Comparison of ENCODE assay signal across 8 cellular contexts in genomic region chr2:11582526-11583202, GRCh38. TPM values are rescaled to one million over a fixed set of nuclear protein-coding genes. Genes with fewer than 3 reads are reported as not detected.
DNase-seq lines count a peak whose midpoint lies in the region; ATAC-seq, FAIRE-seq and TF ChIP-seq lines count a peak whose summit lies in the region.

No MANE protein-coding gene starts in this region.

- H3K27me3 Mint-ChIP-seq in chondrocyte (ENCODE audit: low read depth), result peaks cover 6% of the 10 kb centered on the region

- ATAC-seq in HepG2 (peak; percentile 68), GM18907 (IDR thresholded peaks at IDR 0.05; ENCODE audit: unreplicated experiment) (no peak)

- no peaks in the 10 kb centered on the region for H3K36me3 Mint-ChIP-seq in chondrocyte (ENCODE audit: low read depth)

- TF ChIP-seq CTCF in chondrocyte (IDR thresholded peaks at IDR 0.05) (peak; percentile 87), HepG2 (CRISPR knock-in tag; IDR thresholded peaks at IDR 0.05) (peak; percentile 92)

- no peaks in the 10 kb centered on the region for H3K9me2 ChIP-seq in GM23248 (ENCODE audit: insufficient read depth)

- peak; percentile 76 for FAIRE-seq in HepG2 (lab: Jason Lieb, UNC)

- in situ Hi-C loops in GM23248 (cut with MboI), result loop anchor here (5.0 to 10.0 kb wide), 3 partner anchors 105 to 748 kb away; a partner anchor contains a TSS
- in situ Hi-C loops in HepG2 (cut with HindIII; ENCODE audit: extremely low pct_ligation_motif_present, low pct_unique_long_range_greater_than_20kb), result loop anchor here (5.0 to 10.0 kb wide), 2 partner anchors 105 to 448 kb away; a partner anchor contains a TSS

- peak; percentile 39 to 45 for DNase-seq in AML-193 (lab: John Stamatoyannopoulos, UW)
- peak; percentile 48 for DNase-seq in GM23248
- peak; percentile 60 for DNase-seq in NCI-H2171 treated with DMSO at 0.1 percent for 48 hours (lab: John Stamatoyannopoulos, UW)
- peak; percentile 23 for DNase-seq in activated CD4-positive, CD25-positive, alpha-beta regulatory T cell treated with anti-CD3 and anti-CD28 coated beads, Interleukin-2, amount 50 U/mL, for 16 hours (ENCODE audit: low read depth, low spot score)
- no peak for DNase-seq in chondrocyte (ENCODE audit: low spot score)
- DNase-seq in HepG2 (ENCODE audit: low spot score), result peak; percentile 79
- peak; percentile 14 to 65 (median 29) for DNase-seq in stimulated activated CD4-positive, alpha-beta T cell treated with anti-CD3 and anti-CD28 coated beads, TNF-alpha, amount 100 ng/mL, for 24 hours (ENCODE audit: low read depth in 3 of 3)

- H2AFZ ChIP-seq in GM23248, result no peak overlapping the region
- no peak overlapping the region for H2AFZ ChIP-seq in HepG2 (ENCODE audit: low read length)

- BruUV-seq in HepG2 (replicated peaks; lab: Mats Ljungman, UMichigan), result no TSS peak

- H3K9ac ChIP-seq in GM23248 (no peak overlapping the region), HepG2 (ENCODE audit: insufficient read depth, low read depth, low read length) (no peak overlapping the region)

- H4K20me1 ChIP-seq in GM23248 (ENCODE audit: insufficient read depth), result no peaks in the 10 kb centered on the region
- peaks cover 10% of the 10 kb centered on the region; the same call in 1 of the 2 replicates for H4K20me1 ChIP-seq in HepG2 (ENCODE audit: insufficient read depth, low read length)

- H3K9me3 Mint-ChIP-seq in chondrocyte (ENCODE audit: low read depth), result no peaks in the 10 kb centered on the region

- no peak overlapping the region for H3K4me2 ChIP-seq in GM23248 (ENCODE audit: unreplicated experiment)
- peak overlapping the region; percentile 20 for H3K4me2 ChIP-seq in HepG2 (ENCODE audit: low read depth, low read length)

- no peaks in the 10 kb centered on the region for H3K27me3 ChIP-seq in GM23248 (replicated peaks; ENCODE audit: insufficient read depth)
- H3K27me3 ChIP-seq in HepG2 (ENCODE audit: control insufficient read depth in 1 of 2, insufficient read depth in 2 of 2, low read length in 2 of 2), result no peaks in the 10 kb centered on the region

- H3K36me3 ChIP-seq in GM23248 (ENCODE audit: low read depth) (no peaks in the 10 kb centered on the region), HepG2 (replicated peaks in 1 of 2; ENCODE audit: control insufficient read depth in 1 of 2, insufficient read depth in 2 of 2, low read length in 2 of 2) (peaks cover 55 to 84% of the 10 kb centered on the region in 2 experiments)

- H3K9me3 ChIP-seq in GM23248 (ENCODE audit: low read depth), result no peaks in the 10 kb centered on the region
- no peaks in the 10 kb centered on the region for H3K9me3 ChIP-seq in HepG2 (ENCODE audit: low read length)

- POLR2A ChIA-PET in HepG2 (lab: Yijun Ruan, JAX), result interaction anchor here (0.8 to 3.6 kb wide), 12 partner anchors 40 to 770 kb away, joined by 3 to 30 read pairs (median 8); partner anchors contain the start of genes E2F6 and PDIA6

- peaks cover 17% of the 10 kb centered on the region for H3K4me1 Mint-ChIP-seq in chondrocyte (ENCODE audit: low read depth)

- H3K4me3 ChIP-seq in GM23248 (no peak overlapping the region), HepG2 (replicated peaks in 1 of 3; ENCODE audit: insufficient read depth in 1 of 3, low read depth in 2 of 3, low read length in 3 of 3) (no peak overlapping the region)

- H3K27ac ChIP-seq in GM23248 (no peak overlapping the region), HepG2 (ENCODE audit: extremely low read length, insufficient read depth, low read length) (peak overlapping the region; percentile 36)

- H3K4me1 ChIP-seq in GM23248 (ENCODE audit: insufficient read depth) (peaks cover 7% of the 10 kb centered on the region; the same call in 1 of the 2 replicates), HepG2 (ENCODE audit: insufficient read depth, low read length) (peaks cover 22% of the 10 kb centered on the region)

- intact Hi-C loops in HepG2 (cut with micrococcal nuclease; ENCODE audit: unreplicated experiment), result loop anchor here (2.0 to 10.0 kb wide), 3 partner anchors 42 to 450 kb away; a partner anchor contains a TSS

- H3F3A ChIP-seq in GM23248 (ENCODE audit: insufficient read depth), result no peaks in the 10 kb centered on the region

- H3K79me2 ChIP-seq in GM23248 (ENCODE audit: insufficient read depth) (no peaks in the 10 kb centered on the region), HepG2 (ENCODE audit: insufficient read depth, low read length) (no peaks in the 10 kb centered on the region)

- TF ChIP-seq EP300 in HepG2 (IDR thresholded peaks at IDR 0.05; ENCODE audit: low read depth in 2 of 2, low read length in 2 of 2) (no peak), HepG2 (CRISPR knock-in tag; IDR thresholded peaks at IDR 0.05; ENCODE audit: borderline replicate concordance) (no peak)

- 60 to 62% methylated on average over 19 of the region's 19 CpGs for whole genome bisulfite sequencing in GM23248 (ENCODE audit: low coverage in 1 of 2, low lambda C conversion rate in 2 of 2, missing lambda C conversion rate in 2 of 2), 2 experiments
- WGBS in HepG2 (ENCODE audit: low lambda C conversion rate), result 72% methylated on average over 16 of the region's 19 CpGs

- CTCF ChIA-PET in HepG2 (lab: Yijun Ruan, JAX; ENCODE audit: low intra/inter-chr PET ratio, low total read pairs), result interaction anchor here (1.0 to 5.8 kb wide), 3 partner anchors 99 to 136 kb away, joined by 3 to 193 read pairs (median 4); no protein-coding TSS in a partner anchor

- H3K4me3 Mint-ChIP-seq in chondrocyte (ENCODE audit: unreplicated experiment), result no peak overlapping the region

- peak; percentile 89 for TF ChIP-seq RAD21 in HepG2 (CRISPR knock-in tag; IDR thresholded peaks at IDR 0.05)

- H3K27ac Mint-ChIP-seq in chondrocyte (ENCODE audit: unreplicated experiment), result no peak overlapping the region

- TF ChIP-seq POLR2A in HepG2 (IDR thresholded peaks at IDR 0.05; ENCODE audit: insufficient read depth in 1 of 2, low read depth in 2 of 2, low read length in 2 of 2), result no peak

TF ChIP-seq in HepG2, 621 proteins besides CTCF, POLR2A, EP300 and RAD21 (continues in another document):
- no peak for TF ChIP-seq ZBTB8A (CRISPR knock-in tag; IDR thresholded peaks at IDR 0.05; ENCODE audit: borderline replicate concordance, low read depth)
- TF ChIP-seq ZNF572 (CRISPR knock-in tag; IDR thresholded peaks at IDR 0.05), result 0 out of 2 replicates have a peak, but pooled peaks have one; percentile 25
- TF ChIP-seq HNRNPLL (IDR thresholded peaks at IDR 0.05; ENCODE audit: low read depth, low read length, poor library complexity, severe bottlenecking), result peak; percentile 24
- TF ChIP-seq ZBTB2 (CRISPR knock-in tag; IDR thresholded peaks at IDR 0.05; ENCODE audit: low read depth), result no peak
- 0 out of 2 replicates have a peak, but pooled peaks have one; percentile 6 for TF ChIP-seq ZNF792 (CRISPR knock-in tag; IDR thresholded peaks at IDR 0.05)
- peak; percentile 31; the same call in 1 of the 2 replicates for TF ChIP-seq PHF21A (CRISPR knock-in tag; IDR thresholded peaks at IDR 0.05)
- 0 out of 2 replicates have a peak, but pooled peaks have one; percentile 8 for TF ChIP-seq ZSCAN21 (CRISPR knock-in tag; IDR thresholded peaks at IDR 0.05; ENCODE audit: borderline replicate concordance)
- TF ChIP-seq PHF20 (CRISPR knock-in tag; IDR thresholded peaks at IDR 0.05), result no peak
- no peak for TF ChIP-seq ZSCAN31 (CRISPR knock-in tag; IDR thresholded peaks at IDR 0.05; ENCODE audit: low read depth)
- no peak for TF ChIP-seq MATR3 (CRISPR knock-in tag; IDR thresholded peaks at IDR 0.05)
- peak; percentile 91 for TF ChIP-seq AGO2 (optimal IDR thresholded peaks at IDR 0.05; ENCODE audit: low read depth, low read length)
- TF ChIP-seq NFE2L1 (CRISPR knock-in tag; IDR thresholded peaks at IDR 0.05; ENCODE audit: borderline replicate concordance), result peak; percentile 53; the same call in 1 of the 2 replicates
- TF ChIP-seq ZNF333 (CRISPR knock-in tag; IDR thresholded peaks at IDR 0.05; ENCODE audit: borderline replicate concordance), result no peak

RNA-seq across cellular contexts. Expression of gene GREB1, which starts 48.8 kb away (rescaled TPM):
- total RNA-seq in GM23248 (2014; rRNA removed; shearing (Covaris generic)), result not detected in 2 replicates
- polyA plus RNA-seq in GM23248 (2016; fragmentation: Nextera tagmentation; extraction: Ambion mirVana) (0.05 TPM in 1 of 2 replicates, not detected in the other), HepG2 (2011; rRNA removed) (26.8 and 31.3 TPM in 2 replicates)
- total RNA-seq in chondrocyte (0.52 to 2.2 TPM (median 1.6 TPM) in 3 replicates), HepG2 (2016; rRNA removed; fragmentation: Illumina TruSeq; extraction: Trizol) (61.2 and 64.2 TPM in 2 replicates)
- 22.9 and 28.7 TPM in 2 replicates for total RNA-seq in HepG2 (2016; cell fraction: cytosol; rRNA removed; fragmentation: Illumina TruSeq; extraction: Trizol; ENCODE audit: low read depth)
- total RNA-seq in HepG2 (2016; cell fraction: insoluble cytoplasmic fraction; rRNA removed; fragmentation: Illumina TruSeq; extraction: Trizol), result 62.9 and 63.8 TPM in 2 replicates
- 43.0 and 57.1 TPM in 2 replicates for total RNA-seq in HepG2 (2016; cell fraction: membrane; rRNA removed; fragmentation: Illumina TruSeq; extraction: Trizol)
- total RNA-seq in HepG2 (2016; cell fraction: nucleus; rRNA removed; fragmentation: Illumina TruSeq; extraction: Trizol), result 118 and 132 TPM in 2 replicates
- polyA plus RNA-seq in HepG2 (2011; cell fraction: cytosol; rRNA removed), result 20.4 and 21.0 TPM in 2 replicates
- 110 and 130 TPM in 2 replicates for polyA plus RNA-seq in HepG2 (2011; cell fraction: nucleus; rRNA removed)
- polyA plus RNA-seq in HepG2 (2012), result 47.0 and 84.0 TPM in 2 replicates
- polyA plus RNA-seq in HepG2 (2016; cell fraction: cytosol; fragmentation: Illumina TruSeq; extraction: Trizol; ENCODE audit: low read depth), result 10.7 and 14.3 TPM in 2 replicates
- polyA plus RNA-seq in HepG2 (2016; cell fraction: insoluble cytoplasmic fraction; fragmentation: Illumina TruSeq; extraction: Trizol; ENCODE audit: low read depth), result 38.8 and 51.0 TPM in 2 replicates
- polyA plus RNA-seq in HepG2 (2016; cell fraction: membrane; fragmentation: Illumina TruSeq; extraction: Trizol; ENCODE audit: low read depth), result 17.8 and 18.3 TPM in 2 replicates
- polyA plus RNA-seq in HepG2 (2016; cell fraction: nucleus; fragmentation: Illumina TruSeq; extraction: Trizol; ENCODE audit: insufficient read depth, low read depth), result 158 and 174 TPM in 2 replicates
- polyA minus RNA-seq in HepG2 (2011; rRNA and poly(A)+ RNA removed; ENCODE audit: low replicate concordance), result 1.5 and 97.9 TPM in 2 replicates
- 60.3 and 64.2 TPM in 2 replicates for polyA minus RNA-seq in HepG2 (2011; cell fraction: cytosol; rRNA and poly(A)+ RNA removed)
- 142 and 160 TPM in 2 replicates for polyA minus RNA-seq in HepG2 (2011; cell fraction: nucleus; rRNA and poly(A)+ RNA removed)
